Comparison of ENCODE assay signal across 8 cellular contexts in the genomic region with DNA sequence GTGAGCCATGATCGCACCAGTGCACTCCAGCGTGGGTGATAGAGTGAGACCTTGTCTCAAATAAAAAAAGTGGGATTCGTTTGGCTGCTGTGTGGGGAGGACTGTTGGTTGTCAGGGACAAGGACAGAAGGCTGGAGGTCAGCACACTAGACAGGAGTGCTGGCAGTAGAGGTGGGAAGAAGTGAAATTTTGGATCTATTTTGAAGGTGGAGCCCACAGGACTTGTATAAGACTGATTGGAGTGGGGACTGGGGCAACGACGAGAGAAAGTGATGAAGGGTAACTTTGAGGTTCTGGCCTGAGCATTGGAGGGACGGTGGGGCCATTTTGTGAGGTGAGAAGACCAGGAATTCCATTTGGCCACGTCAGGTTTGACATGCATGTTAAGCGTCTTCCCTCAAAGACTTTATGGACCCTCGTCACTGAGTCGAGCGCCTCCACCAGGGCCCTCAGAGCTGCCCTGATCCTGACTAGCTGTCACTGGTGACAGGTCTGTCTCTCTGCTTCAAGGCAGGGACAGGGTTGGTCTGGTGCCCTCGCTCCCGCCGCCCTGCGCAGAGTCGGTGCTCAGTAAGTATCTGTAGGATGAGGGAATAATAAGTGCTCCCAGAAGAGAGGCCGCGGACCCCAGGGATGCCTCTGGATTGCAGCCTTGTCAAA. TPM values are rescaled to one million over a fixed set of nuclear protein-coding genes. Genes with fewer than 3 reads are reported as not detected.
A peak's percentile ranks its signal among the peaks of the same experiment; 100 is the strongest.
DNase-seq lines count a peak whose midpoint lies in the region; ATAC-seq and TF ChIP-seq lines count a peak whose summit lies in the region.

No MANE protein-coding gene starts in this region.

- intact Hi-C loops in left ventricle myocardium inferior (cut with micrococcal nuclease), result no loop called here

- H3K27me3 ChIP-seq in BJ (ENCODE audit: control insufficient read depth, insufficient read depth, low read length) (no peaks in the 10 kb centered on the region), left ventricle myocardium inferior (ENCODE audit: low read depth) (peaks cover 9% of the 10 kb centered on the region), skeletal muscle tissue (ENCODE audit: control insufficient read depth in 3 of 3, insufficient read depth in 3 of 3, low read length in 3 of 3) (peaks cover 2 to 4% (median 2%) of the 10 kb centered on the region in 3 donors)

- H3K27ac ChIP-seq in left ventricle myocardium inferior (replicated peaks) (peak overlapping the region; percentile 71), skeletal muscle tissue (ENCODE audit: low read depth, low read length) (no peak overlapping the region)

- POLR2A ChIA-PET in BJ (lab: Charles Lee) (no interaction called here), HEK293T (lab: Yijun Ruan, JAX) (no interaction called here)

- no peak for TF ChIP-seq CTCF in BJ (IDR thresholded peaks at IDR 0.05; ENCODE audit: insufficient read depth, low read depth, low read length)
- TF ChIP-seq CTCF in left ventricle myocardium inferior (IDR thresholded peaks at IDR 0.05; ENCODE audit: borderline replicate concordance), result no peak

- H3K4me1 ChIP-seq in left ventricle myocardium inferior (peaks cover 28% of the 10 kb centered on the region), skeletal muscle tissue (ENCODE audit: control insufficient read depth in 3 of 3, insufficient read depth in 3 of 3, low read length in 3 of 3) (peaks cover 14 to 26% (median 15%) of the 10 kb centered on the region in 3 donors)

- no peak for DNase-seq in BJ (ENCODE audit: low read depth)
- DNase-seq in HEK293T (ENCODE audit: extremely low spot score), result peak; percentile 26
- DNase-seq in activated CD4-positive, alpha-beta T cell treated with anti-CD3 and anti-CD28 coated beads, Interleukin-2, amount 50 U/mL, for 1 hour, result peak; percentile 8
- DNase-seq in left ventricle myocardium inferior, result no peak
- DNase-seq in NCI-H1092 (lab: John Stamatoyannopoulos, UW), result no peak
- no peak for DNase-seq in HK-2 (ENCODE audit: unreplicated experiment)

- CTCF ChIA-PET in BJ (lab: Yijun Ruan, JAX) (no interaction called here), HEK293T (lab: Yijun Ruan, JAX) (no interaction called here)

- H3K36me3 ChIP-seq in BJ (ENCODE audit: control insufficient read depth, insufficient read depth, low read length) (peaks cover 7% of the 10 kb centered on the region), left ventricle myocardium inferior (peaks cover 26% of the 10 kb centered on the region), skeletal muscle tissue (ENCODE audit: control insufficient read depth in 3 of 3, insufficient read depth in 3 of 3, low read length in 3 of 3) (peaks cover 9 to 11% (median 9%) of the 10 kb centered on the region in 3 donors)

- no peak for ATAC-seq in GM18870 (IDR thresholded peaks at IDR 0.05; ENCODE audit: unreplicated experiment)

- peak overlapping the region; percentile 68 for H3K4me3 ChIP-seq in BJ (ENCODE audit: low read depth, low read length)
- peak overlapping the region; percentile 91 for H3K4me3 ChIP-seq in left ventricle myocardium inferior
- H3K4me3 ChIP-seq in skeletal muscle tissue (ENCODE audit: low read length in 3 of 3), result peak overlapping the region; percentile 88 to 98 (median 93)

- peak overlapping the region; percentile 84 to 91 (median 85) for H3K9ac ChIP-seq in skeletal muscle tissue (ENCODE audit: low read depth in 1 of 3, low read length in 3 of 3)

- H3K9me3 ChIP-seq in left ventricle myocardium inferior (replicated peaks) (no peaks in the 10 kb centered on the region), skeletal muscle tissue (ENCODE audit: control insufficient read depth in 3 of 3, low read length in 3 of 3) (no peaks in the 10 kb centered on the region)

TF ChIP-seq in HEK293T, 16 proteins besides CTCF, POLR2A, EP300 and RAD21:
- peak; percentile 36; the same call in 1 of the 2 replicates for TF ChIP-seq PKNOX1 (IDR thresholded peaks at IDR 0.05)
- TF ChIP-seq L3MBTL2 (conservative IDR thresholded peaks at IDR 0.05), result no peak; the same call in 1 of the 2 replicates

RNA-seq across cellular contexts. Expression of gene CTU1, which starts 0.7 kb away (rescaled TPM):
- polyA plus RNA-seq in BJ (2011; rRNA removed), result 2.3 and 3.3 TPM in 2 replicates
- polyA minus RNA-seq in BJ (2011; rRNA and poly(A)+ RNA removed), result 2.0 and 2.9 TPM in 2 replicates
- total RNA-seq in left ventricle myocardium inferior, result 4.4 TPM
- total RNA-seq in skeletal muscle tissue, result 4.2 TPM

RNA-seq across cellular contexts. Expression of gene SIGLEC9, which starts 17.2 kb away (rescaled TPM):
- not detected in 2 replicates for polyA plus RNA-seq in BJ (2011; rRNA removed)
- polyA minus RNA-seq in BJ (2011; rRNA and poly(A)+ RNA removed), result not detected in 2 replicates
- total RNA-seq in left ventricle myocardium inferior (1.7 TPM), skeletal muscle tissue (under 0.01 TPM)

RNA-seq across cellular contexts. Expression of gene KLK14, which starts 24.8 kb away (rescaled TPM):
- polyA plus RNA-seq in BJ (2011; rRNA removed), result 0.06 TPM in 1 of 2 replicates, not detected in the other
- polyA minus RNA-seq in BJ (2011; rRNA and poly(A)+ RNA removed), result not detected in 2 replicates
- total RNA-seq in left ventricle myocardium inferior (1.6 TPM), skeletal muscle tissue (not detected)

RNA-seq across cellular contexts. Expression of gene SIGLEC7, which starts 34.6 kb away (rescaled TPM):
- not detected in 2 replicates for polyA plus RNA-seq in BJ (2011; rRNA removed)
- polyA minus RNA-seq in BJ (2011; rRNA and poly(A)+ RNA removed), result not detected in 2 replicates
- total RNA-seq in left ventricle myocardium inferior (0.47 TPM), skeletal muscle tissue (0.52 TPM)

RNA-seq across cellular contexts. Expression of gene KLK13, which starts 42.6 kb away (rescaled TPM):
- polyA plus RNA-seq in BJ (2011; rRNA removed), result not detected in 2 replicates
- polyA minus RNA-seq in BJ (2011; rRNA and poly(A)+ RNA removed), result not detected in 2 replicates
- total RNA-seq in left ventricle myocardium inferior (not detected), skeletal muscle tissue (not detected)

Comparison
In these comparisons a context has a peak if more than half of its experiments do, and no peak if none do; other contexts are left out.
1. DNase-seq: peak in HEK293T (single experiment) and activated CD4-positive, alpha-beta T cell treated with anti-CD3 and anti-CD28 coated beads, Interleukin-2, amount 50 U/mL, for 1 hour (single experiment); none in BJ (single experiment), left ventricle myocardium inferior (single experiment), NCI-H1092 (single experiment) and HK-2 (single experiment).
2. Peak in every context shown above with its lines, with median percentiles within 50 percentile points of each other: H3K4me3 ChIP-seq.